Comparison of ENCODE assay signal across 1 cellular context in genomic region chr10:61903184-61903990, GRCh38.
A peak's percentile ranks its signal among the peaks of the same experiment; 100 is the strongest.
TF ChIP-seq lines count a peak whose summit lies in the region.

No MANE protein-coding gene starts in this region.

TF ChIP-seq in GM12878, 131 proteins besides CTCF, POLR2A, EP300 and RAD21 (continued from another document and continues in another):
- peak; percentile 66 for TF ChIP-seq MLLT1 (IDR thresholded peaks at IDR 0.05)
- no peak for TF ChIP-seq FOXM1 (IDR thresholded peaks at IDR 0.05; ENCODE audit: low read depth, low read length)
- TF ChIP-seq ZNF217 (IDR thresholded peaks at IDR 0.05) = 0 out of 2 replicates have a peak, but pooled peaks have one; percentile 39
- peak; percentile 74 for TF ChIP-seq IKZF1 (conservative IDR thresholded peaks at IDR 0.05)
- peak; percentile 47; the same call in 1 of the 2 replicates for TF ChIP-seq MTA3 (IDR thresholded peaks at IDR 0.05; ENCODE audit: borderline replicate concordance, low read length)
- TF ChIP-seq ZNF207 (IDR thresholded peaks at IDR 0.05; ENCODE audit: borderline replicate concordance) = peak; percentile 86
- TF ChIP-seq NKRF (conservative IDR thresholded peaks at IDR 0.05) = peak; percentile 42; the same call in 1 of the 2 replicates
- TF ChIP-seq BACH1 (IDR thresholded peaks at IDR 0.05; ENCODE audit: borderline replicate concordance) = peak; percentile 83
- TF ChIP-seq TAF1 (IDR thresholded peaks at IDR 0.05; ENCODE audit: borderline replicate concordance, low read depth, low read length) = peak; percentile 25; the same call in 1 of the 2 replicates
- TF ChIP-seq TBL1XR1 (IDR thresholded peaks at IDR 0.05; ENCODE audit: low read depth, low read length) = peak; percentile 58; the same call in 1 of the 2 replicates
- no peak for TF ChIP-seq ZNF24 (IDR thresholded peaks at IDR 0.05)
- peak; percentile 7 to 24; a peak in 3 of 4 replicates for TF ChIP-seq IKZF2 (IDR thresholded peaks at IDR 0.05)
- peak; percentile 91 for TF ChIP-seq RUNX3 (IDR thresholded peaks at IDR 0.05; ENCODE audit: low read length)
- peak; percentile 50 for TF ChIP-seq SMAD1 (IDR thresholded peaks at IDR 0.05; ENCODE audit: low read depth, partially characterized antibody)
- TF ChIP-seq MTA2 (IDR thresholded peaks at IDR 0.05; ENCODE audit: low read depth) = no peak
- no peak; the same call in 1 of the 2 replicates for TF ChIP-seq SIN3A (IDR thresholded peaks at IDR 0.05; ENCODE audit: low read depth, low read length)
- TF ChIP-seq POU2F2 (IDR thresholded peaks at IDR 0.05; ENCODE audit: borderline replicate concordance, low read depth, low read length) = peak; percentile 58; the same call in 1 of the 3 replicates
- no peak for TF ChIP-seq ETV6 (conservative IDR thresholded peaks at IDR 0.05 in 1 of 2, IDR thresholded peaks at IDR 0.05 in 1 of 2; ENCODE audit: borderline replicate concordance in 1 of 2, low read depth in 1 of 2)
- peak; percentile 73; the same call in 1 of the 2 replicates for TF ChIP-seq GATAD2B (conservative IDR thresholded peaks at IDR 0.05; ENCODE audit: low read depth)
- no peak for TF ChIP-seq ZNF687 (IDR thresholded peaks at IDR 0.05)
- peak; percentile 75 for TF ChIP-seq MEF2B (IDR thresholded peaks at IDR 0.05; ENCODE audit: partially characterized antibody, poor library complexity, severe bottlenecking)
- 0 out of 2 replicates have a peak, but pooled peaks have one; percentile 9 for TF ChIP-seq CREB1 (IDR thresholded peaks at IDR 0.05; ENCODE audit: low read depth)
- TF ChIP-seq POLR2AphosphoS5 (IDR thresholded peaks at IDR 0.05; ENCODE audit: low read length) = peak; percentile 88
- TF ChIP-seq PML (IDR thresholded peaks at IDR 0.05; ENCODE audit: low read length) = peak; percentile 49; the same call in 1 of the 2 replicates
- TF ChIP-seq EZH2 (IDR thresholded peaks at IDR 0.05; ENCODE audit: borderline replicate concordance, control insufficient read depth, low read depth, low read length) = no peak
- TF ChIP-seq BCL3 (IDR thresholded peaks at IDR 0.05; ENCODE audit: borderline replicate concordance, insufficient read depth, low read depth, low read length, poor library complexity, severe bottlenecking) = peak; percentile 36
- peak; percentile 84 for TF ChIP-seq PAX5 (IDR thresholded peaks at IDR 0.05; ENCODE audit: borderline replicate concordance, low read depth, low read length)
- peak; percentile 53; the same call in 1 of the 2 replicates for TF ChIP-seq RELB (IDR thresholded peaks at IDR 0.05; ENCODE audit: low read depth)
- peak; percentile 28; the same call in 1 of the 2 replicates for TF ChIP-seq ATF2 (IDR thresholded peaks at IDR 0.05; ENCODE audit: low read length)
- no peak for TF ChIP-seq SPI1 (IDR thresholded peaks at IDR 0.05; ENCODE audit: borderline replicate concordance, insufficient read depth, low read depth, low read length)
- no peak for TF ChIP-seq CUX1 (IDR thresholded peaks at IDR 0.05; ENCODE audit: insufficient replicate concordance, low read depth, low read length)
- peak; percentile 52; the same call in 1 of the 2 replicates for TF ChIP-seq CHD2 (IDR thresholded peaks at IDR 0.05; ENCODE audit: borderline replicate concordance, low read depth, low read length)
- peak; percentile 80 for TF ChIP-seq KLF5 (IDR thresholded peaks at IDR 0.05; ENCODE audit: partially characterized antibody)
- 0 out of 2 replicates have a peak, but pooled peaks have one; percentile 6 for TF ChIP-seq TCF3 (IDR thresholded peaks at IDR 0.05; ENCODE audit: borderline replicate concordance, insufficient read depth, low read depth, low read length)
- 0 out of 2 replicates have a peak, but pooled peaks have one; percentile 31 for TF ChIP-seq RB1 (IDR thresholded peaks at IDR 0.05; ENCODE audit: borderline replicate concordance)
- TF ChIP-seq MEF2A (IDR thresholded peaks at IDR 0.05; ENCODE audit: insufficient read depth, low read depth, low read length) = peak; percentile 67; the same call in 1 of the 2 replicates
- TF ChIP-seq SMC3 (IDR thresholded peaks at IDR 0.05; ENCODE audit: borderline replicate concordance, low read length) = 0 out of 2 replicates have a peak, but pooled peaks have one; percentile 2
- no peak for TF ChIP-seq NFYA (IDR thresholded peaks at IDR 0.05; ENCODE audit: borderline replicate concordance, low read depth, low read length)
- 0 out of 2 replicates have a peak, but pooled peaks have one; percentile 33 for TF ChIP-seq PKNOX1 (IDR thresholded peaks at IDR 0.05)
